Comparison of ENCODE assay signal across 17 cellular contexts in the genomic region with DNA sequence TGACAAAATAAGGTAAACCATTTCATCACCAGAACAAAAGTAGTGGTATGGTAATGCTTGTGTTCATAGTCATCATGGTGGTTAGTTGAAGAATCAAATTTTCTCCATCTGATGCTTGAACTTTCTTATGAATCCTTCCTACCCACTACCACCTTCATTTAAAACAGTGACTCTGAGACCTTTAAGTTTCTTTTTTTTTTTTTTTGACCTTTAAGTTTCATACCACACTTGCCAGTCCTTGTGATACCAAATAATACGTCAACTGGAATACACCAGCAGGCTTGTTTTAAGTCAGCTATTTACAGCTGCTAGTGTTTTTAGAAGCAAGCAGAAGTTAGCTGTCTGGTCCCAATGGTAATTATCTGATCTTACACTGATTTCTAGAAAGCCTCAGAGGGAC.
DNase-seq lines count a peak whose midpoint lies in the region; ATAC-seq and TF ChIP-seq lines count a peak whose summit lies in the region.
"Had no signal": no experiment of that assay in that cellular context is flagged by ENCODE, and none has a peak within 500 bp of the region (broad histone marks: within the 10 kb centered on the region; RNA-seq: fewer than 3 reads in every experiment).

No MANE protein-coding gene starts in this region.

- H3K27ac Mint-ChIP-seq in activated naive CD8-positive, alpha-beta T cell treated with anti-CD3 and anti-CD28 coated beads, Interleukin-2, amount 50 U/mL, for 24 hours = no peak overlapping the region
- H3K27ac Mint-ChIP-seq: activated CD4-positive, alpha-beta memory T cell treated with anti-CD3 and anti-CD28 coated beads for 36 hours; activated naive CD8-positive, alpha-beta T cell treated with anti-CD3 and anti-CD28 coated beads, Interleukin-2, amount 10 ng/mL, durations not matched to agents 7 days and 5 days; CD4-positive, alpha-beta T cell; T-helper 17 cell had no signal

- H3K27me3 ChIP-seq in ascending aorta = no peaks in the 10 kb centered on the region
- H3K27me3 ChIP-seq: esophagus squamous epithelium, upper lobe of right lung had no signal

- H3K4me3 ChIP-seq in coronary artery = no peak overlapping the region
- no peak overlapping the region for H3K4me3 ChIP-seq in ascending aorta
- H3K4me3 ChIP-seq: esophagus squamous epithelium, upper lobe of right lung had no signal

- no peak overlapping the region for H3K4me3 Mint-ChIP-seq in activated naive CD8-positive, alpha-beta T cell treated with anti-CD3 and anti-CD28 coated beads, Interleukin-2, amount 50 U/mL, for 24 hours
- H3K4me3 Mint-ChIP-seq: activated CD4-positive, alpha-beta memory T cell treated with anti-CD3 and anti-CD28 coated beads for 36 hours; activated naive CD8-positive, alpha-beta T cell treated with anti-CD3 and anti-CD28 coated beads, Interleukin-2, amount 10 ng/mL, durations not matched to agents 7 days and 5 days; CD4-positive, alpha-beta T cell; T-helper 17 cell had no signal

- ATAC-seq in activated CD4-positive, CD25-positive, alpha-beta regulatory T cell treated with anti-CD3 and anti-CD28 coated beads, Interleukin-2, amount 50 U/mL, for 24 hours = peak; percentile 67 to 82
- peak; percentile 50 for ATAC-seq in GM21515 (IDR thresholded peaks at IDR 0.05; ENCODE audit: unreplicated experiment)
- peak; percentile 64 for ATAC-seq in HG03039 (IDR thresholded peaks at IDR 0.05; ENCODE audit: unreplicated experiment)
- ATAC-seq in activated naive CD8-positive, alpha-beta T cell treated with anti-CD3 and anti-CD28 coated beads, Interleukin-2, amount 50 U/mL, for 24 hours = peak; percentile 76
- ATAC-seq: Panc1, T-helper 17 cell, upper lobe of right lung had no signal

- no peaks in the 10 kb centered on the region for H3K4me1 ChIP-seq in ascending aorta
- H3K4me1 ChIP-seq: esophagus squamous epithelium, upper lobe of right lung had no signal

- no peaks in the 10 kb centered on the region for H3K9me3 ChIP-seq in ascending aorta
- H3K9me3 ChIP-seq: esophagus squamous epithelium, upper lobe of right lung had no signal

- intact Hi-C loops in ascending aorta (cut with DNase I) = no loop called here

- H3K36me3 ChIP-seq in ascending aorta = no peaks in the 10 kb centered on the region
- H3K36me3 ChIP-seq: upper lobe of right lung had no signal

- TF ChIP-seq CTCF in coronary artery (IDR thresholded peaks at IDR 0.05) = no peak
- TF ChIP-seq CTCF in ascending aorta (IDR thresholded peaks at IDR 0.05) = no peak

- H3K36me3 Mint-ChIP-seq in activated naive CD8-positive, alpha-beta T cell treated with anti-CD3 and anti-CD28 coated beads, Interleukin-2, amount 50 U/mL, for 24 hours (ENCODE audit: low read depth) = peaks cover 20% of the 10 kb centered on the region

- H3K27ac ChIP-seq in coronary artery (no peak overlapping the region), ascending aorta (no peak overlapping the region)
- H3K27ac ChIP-seq: 22Rv1, esophagus squamous epithelium, upper lobe of right lung had no signal

- H3K4me1 Mint-ChIP-seq in activated naive CD8-positive, alpha-beta T cell treated with anti-CD3 and anti-CD28 coated beads, Interleukin-2, amount 50 U/mL, for 24 hours = peaks cover 10% of the 10 kb centered on the region
- H3K4me1 Mint-ChIP-seq: activated naive CD8-positive, alpha-beta T cell treated with anti-CD3 and anti-CD28 coated beads, Interleukin-2, amount 10 ng/mL, durations not matched to agents 7 days and 5 days had no signal

- no peak for DNase-seq in activated CD4-positive, CD25-positive, alpha-beta regulatory T cell treated with anti-CD3 and anti-CD28 coated beads, Interleukin-2, amount 50 U/mL, for 72 hours
- no peak for DNase-seq in activated naive CD8-positive, alpha-beta T cell treated with anti-CD3 and anti-CD28 coated beads, Interleukin-2, amount 50 U/mL, for 24 hours
- DNase-seq in coronary artery (ENCODE audit: low spot score) = no peak
- DNase-seq in OCI-M2 (lab: John Stamatoyannopoulos, UW; ENCODE audit: unreplicated experiment) = no peak
- no peak for DNase-seq in ascending aorta (ENCODE audit: low spot score in 2 of 2)
- DNase-seq: activated CD4-positive, alpha-beta memory T cell treated with anti-CD3 and anti-CD28 coated beads for 36 hours; activated naive CD8-positive, alpha-beta T cell treated with anti-CD3 and anti-CD28 coated beads, Interleukin-2, amount 10 ng/mL, durations not matched to agents 7 days and 5 days; CD4-positive, alpha-beta T cell; esophagus squamous epithelium; MV-4-11; T-helper 17 cell; upper lobe of right lung had no signal

- no peaks in the 10 kb centered on the region for H3K27me3 Mint-ChIP-seq in activated naive CD8-positive, alpha-beta T cell treated with anti-CD3 and anti-CD28 coated beads, Interleukin-2, amount 50 U/mL, for 24 hours
- H3K27me3 Mint-ChIP-seq: activated CD4-positive, alpha-beta memory T cell treated with anti-CD3 and anti-CD28 coated beads for 36 hours; activated naive CD8-positive, alpha-beta T cell treated with anti-CD3 and anti-CD28 coated beads, Interleukin-2, amount 10 ng/mL, durations not matched to agents 7 days and 5 days; CD4-positive, alpha-beta T cell; T-helper 17 cell had no signal

- H3K9me3 Mint-ChIP-seq in activated naive CD8-positive, alpha-beta T cell treated with anti-CD3 and anti-CD28 coated beads, Interleukin-2, amount 50 U/mL, for 24 hours = peaks cover 15% of the 10 kb centered on the region
